2 cellular contexts compared by ENCODE assay signal in genomic region chr2:26715528-26716270, GRCh38.
A peak's percentile ranks its signal among the peaks of the same experiment; 100 is the strongest.
TF ChIP-seq lines count a peak whose summit lies in the region.

No MANE protein-coding gene starts in this region.

TF ChIP-seq in HepG2, 621 proteins besides CTCF, POLR2A, EP300 and RAD21:
- TF ChIP-seq, protein P1, sequence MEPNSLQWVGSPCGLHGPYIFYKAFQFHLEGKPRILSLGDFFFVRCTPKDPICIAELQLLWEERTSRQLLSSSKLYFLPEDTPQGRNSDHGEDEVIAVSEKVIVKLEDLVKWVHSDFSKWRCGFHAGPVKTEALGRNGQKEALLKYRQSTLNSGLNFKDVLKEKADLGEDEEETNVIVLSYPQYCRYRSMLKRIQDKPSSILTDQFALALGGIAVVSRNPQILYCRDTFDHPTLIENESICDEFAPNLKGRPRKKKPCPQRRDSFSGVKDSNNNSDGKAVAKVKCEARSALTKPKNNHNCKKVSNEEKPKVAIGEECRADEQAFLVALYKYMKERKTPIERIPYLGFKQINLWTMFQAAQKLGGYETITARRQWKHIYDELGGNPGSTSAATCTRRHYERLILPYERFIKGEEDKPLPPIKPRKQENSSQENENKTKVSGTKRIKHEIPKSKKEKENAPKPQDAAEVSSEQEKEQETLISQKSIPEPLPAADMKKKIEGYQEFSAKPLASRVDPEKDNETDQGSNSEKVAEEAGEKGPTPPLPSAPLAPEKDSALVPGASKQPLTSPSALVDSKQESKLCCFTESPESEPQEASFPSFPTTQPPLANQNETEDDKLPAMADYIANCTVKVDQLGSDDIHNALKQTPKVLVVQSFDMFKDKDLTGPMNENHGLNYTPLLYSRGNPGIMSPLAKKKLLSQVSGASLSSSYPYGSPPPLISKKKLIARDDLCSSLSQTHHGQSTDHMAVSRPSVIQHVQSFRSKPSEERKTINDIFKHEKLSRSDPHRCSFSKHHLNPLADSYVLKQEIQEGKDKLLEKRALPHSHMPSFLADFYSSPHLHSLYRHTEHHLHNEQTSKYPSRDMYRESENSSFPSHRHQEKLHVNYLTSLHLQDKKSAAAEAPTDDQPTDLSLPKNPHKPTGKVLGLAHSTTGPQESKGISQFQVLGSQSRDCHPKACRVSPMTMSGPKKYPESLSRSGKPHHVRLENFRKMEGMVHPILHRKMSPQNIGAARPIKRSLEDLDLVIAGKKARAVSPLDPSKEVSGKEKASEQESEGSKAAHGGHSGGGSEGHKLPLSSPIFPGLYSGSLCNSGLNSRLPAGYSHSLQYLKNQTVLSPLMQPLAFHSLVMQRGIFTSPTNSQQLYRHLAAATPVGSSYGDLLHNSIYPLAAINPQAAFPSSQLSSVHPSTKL (CRISPR knock-in tag; IDR thresholded peaks at IDR 0.05), result no peak
- TF ChIP-seq, protein P2, sequence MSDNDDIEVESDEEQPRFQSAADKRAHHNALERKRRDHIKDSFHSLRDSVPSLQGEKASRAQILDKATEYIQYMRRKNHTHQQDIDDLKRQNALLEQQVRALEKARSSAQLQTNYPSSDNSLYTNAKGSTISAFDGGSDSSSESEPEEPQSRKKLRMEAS (IDR thresholded peaks at IDR 0.05), result no peak
- TF ChIP-seq, protein P3, sequence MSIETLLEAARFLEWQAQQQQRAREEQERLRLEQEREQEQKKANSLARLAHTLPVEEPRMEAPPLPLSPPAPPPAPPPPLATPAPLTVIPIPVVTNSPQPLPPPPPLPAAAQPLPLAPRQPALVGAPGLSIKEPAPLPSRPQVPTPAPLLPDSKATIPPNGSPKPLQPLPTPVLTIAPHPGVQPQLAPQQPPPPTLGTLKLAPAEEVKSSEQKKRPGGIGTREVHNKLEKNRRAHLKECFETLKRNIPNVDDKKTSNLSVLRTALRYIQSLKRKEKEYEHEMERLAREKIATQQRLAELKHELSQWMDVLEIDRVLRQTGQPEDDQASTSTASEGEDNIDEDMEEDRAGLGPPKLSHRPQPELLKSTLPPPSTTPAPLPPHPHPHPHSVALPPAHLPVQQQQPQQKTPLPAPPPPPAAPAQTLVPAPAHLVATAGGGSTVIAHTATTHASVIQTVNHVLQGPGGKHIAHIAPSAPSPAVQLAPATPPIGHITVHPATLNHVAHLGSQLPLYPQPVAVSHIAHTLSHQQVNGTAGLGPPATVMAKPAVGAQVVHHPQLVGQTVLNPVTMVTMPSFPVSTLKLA (IDR thresholded peaks at IDR 0.05), result peak; percentile 23; the same call in 1 of the 2 replicates
- TF ChIP-seq CHD4 (IDR thresholded peaks at IDR 0.05; ENCODE audit: borderline replicate concordance, low read length) (no peak), NFKBIZ (CRISPR knock-in tag; IDR thresholded peaks at IDR 0.05) (no peak), ZUFSP (CRISPR knock-in tag; IDR thresholded peaks at IDR 0.05; ENCODE audit: borderline replicate concordance) (no peak), NCOR1 (IDR thresholded peaks at IDR 0.05; ENCODE audit: borderline replicate concordance, low read length) (no peak), ZNF768 (CRISPR knock-in tag; IDR thresholded peaks at IDR 0.05) (peak; percentile 91)
- TF ChIP-seq, protein P4, sequence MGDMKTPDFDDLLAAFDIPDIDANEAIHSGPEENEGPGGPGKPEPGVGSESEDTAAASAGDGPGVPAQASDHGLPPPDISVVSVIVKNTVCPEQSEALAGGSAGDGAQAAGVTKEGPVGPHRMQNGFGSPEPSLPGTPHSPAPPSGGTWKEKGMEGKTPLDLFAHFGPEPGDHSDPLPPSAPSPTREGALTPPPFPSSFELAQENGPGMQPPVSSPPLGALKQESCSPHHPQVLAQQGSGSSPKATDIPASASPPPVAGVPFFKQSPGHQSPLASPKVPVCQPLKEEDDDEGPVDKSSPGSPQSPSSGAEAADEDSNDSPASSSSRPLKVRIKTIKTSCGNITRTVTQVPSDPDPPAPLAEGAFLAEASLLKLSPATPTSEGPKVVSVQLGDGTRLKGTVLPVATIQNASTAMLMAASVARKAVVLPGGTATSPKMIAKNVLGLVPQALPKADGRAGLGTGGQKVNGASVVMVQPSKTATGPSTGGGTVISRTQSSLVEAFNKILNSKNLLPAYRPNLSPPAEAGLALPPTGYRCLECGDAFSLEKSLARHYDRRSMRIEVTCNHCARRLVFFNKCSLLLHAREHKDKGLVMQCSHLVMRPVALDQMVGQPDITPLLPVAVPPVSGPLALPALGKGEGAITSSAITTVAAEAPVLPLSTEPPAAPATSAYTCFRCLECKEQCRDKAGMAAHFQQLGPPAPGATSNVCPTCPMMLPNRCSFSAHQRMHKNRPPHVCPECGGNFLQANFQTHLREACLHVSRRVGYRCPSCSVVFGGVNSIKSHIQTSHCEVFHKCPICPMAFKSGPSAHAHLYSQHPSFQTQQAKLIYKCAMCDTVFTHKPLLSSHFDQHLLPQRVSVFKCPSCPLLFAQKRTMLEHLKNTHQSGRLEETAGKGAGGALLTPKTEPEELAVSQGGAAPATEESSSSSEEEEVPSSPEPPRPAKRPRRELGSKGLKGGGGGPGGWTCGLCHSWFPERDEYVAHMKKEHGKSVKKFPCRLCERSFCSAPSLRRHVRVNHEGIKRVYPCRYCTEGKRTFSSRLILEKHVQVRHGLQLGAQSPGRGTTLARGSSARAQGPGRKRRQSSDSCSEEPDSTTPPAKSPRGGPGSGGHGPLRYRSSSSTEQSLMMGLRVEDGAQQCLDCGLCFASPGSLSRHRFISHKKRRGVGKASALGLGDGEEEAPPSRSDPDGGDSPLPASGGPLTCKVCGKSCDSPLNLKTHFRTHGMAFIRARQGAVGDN (CRISPR knock-in tag; IDR thresholded peaks at IDR 0.05), result no peak

TF ChIP-seq in H1, 55 proteins besides CTCF, POLR2A, EP300 and RAD21:
- TF ChIP-seq, protein P5, sequence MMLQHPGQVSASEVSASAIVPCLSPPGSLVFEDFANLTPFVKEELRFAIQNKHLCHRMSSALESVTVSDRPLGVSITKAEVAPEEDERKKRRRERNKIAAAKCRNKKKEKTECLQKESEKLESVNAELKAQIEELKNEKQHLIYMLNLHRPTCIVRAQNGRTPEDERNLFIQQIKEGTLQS (IDR thresholded peaks at IDR 0.05; ENCODE audit: insufficient read depth, low read depth, low read length), result no peak
- no peak for TF ChIP-seq JUND (IDR thresholded peaks at IDR 0.05; ENCODE audit: low read length)
- no peak for TF ChIP-seq TCF12 (IDR thresholded peaks at IDR 0.05; ENCODE audit: low read depth, low read length)
- no peak for TF ChIP-seq BACH1 (IDR thresholded peaks at IDR 0.05; ENCODE audit: low read length)
- TF ChIP-seq, protein P2 (IDR thresholded peaks at IDR 0.05), result no peak
- TF ChIP-seq CREB1 (IDR thresholded peaks at IDR 0.05), result no peak
- TF ChIP-seq ASH2L (IDR thresholded peaks at IDR 0.05; ENCODE audit: low read length), result no peak
- no peak for TF ChIP-seq GTF2F1 (IDR thresholded peaks at IDR 0.05; ENCODE audit: borderline replicate concordance, low read depth, low read length)
- TF ChIP-seq TEAD4 (IDR thresholded peaks at IDR 0.05; ENCODE audit: low read depth, low read length), result no peak
- no peak for TF ChIP-seq CHD2 (IDR thresholded peaks at IDR 0.05; ENCODE audit: low read length)
- no peak for TF ChIP-seq ZNF274 (IDR thresholded peaks at IDR 0.05; ENCODE audit: borderline replicate concordance, extremely low read depth, low read length)
